In the genomic region with DNA sequence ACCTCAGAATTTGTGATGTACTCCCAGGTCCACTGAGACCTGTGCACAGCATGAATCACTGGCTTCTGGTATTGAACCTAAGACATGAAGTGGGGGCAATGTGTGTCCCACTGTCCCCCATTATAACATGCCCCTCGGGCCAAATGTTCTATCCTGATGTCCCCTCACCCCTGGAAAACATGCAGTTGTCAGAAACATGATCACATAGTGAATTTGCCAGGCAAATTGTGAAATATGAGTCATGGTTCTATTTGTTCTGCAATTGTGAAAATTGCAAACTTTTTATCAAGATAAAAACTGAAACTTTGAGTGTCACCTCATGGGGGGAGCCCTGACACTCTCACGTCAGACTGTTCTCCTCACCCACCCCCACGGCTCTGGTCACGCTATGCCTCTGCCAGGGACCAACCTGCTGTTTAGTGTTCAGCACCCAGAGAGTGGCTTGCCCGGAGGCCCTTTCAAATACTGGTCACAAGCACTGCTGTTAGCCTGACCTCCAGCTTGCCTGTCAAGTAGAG, we compare ENCODE assay signal across 9 cellular contexts.
DNase-seq lines count a peak whose midpoint lies in the region; ATAC-seq and TF ChIP-seq lines count a peak whose summit lies in the region.
"Had no signal": no experiment of that assay in that cellular context is flagged by ENCODE, and none has a peak within 500 bp of the region (broad histone marks: within the 10 kb centered on the region; RNA-seq: fewer than 3 reads in every experiment).

No MANE protein-coding gene starts in this region.

- H3K9me3 ChIP-seq in mammary epithelial cell (replicated peaks; ENCODE audit: insufficient read depth, low read length): no peaks in the 10 kb centered on the region
- H3K9me3 ChIP-seq: pancreas had no signal

- ATAC-seq in HG03097 (IDR thresholded peaks at IDR 0.05; ENCODE audit: low FRiP score, unreplicated experiment): peak; percentile 69

- H3K9ac ChIP-seq in mammary epithelial cell (ENCODE audit: insufficient read depth, low read length): no peak overlapping the region

- no peak overlapping the region for H3K27ac ChIP-seq in mammary epithelial cell (ENCODE audit: insufficient read depth, low read depth, low read length)
- H3K27ac ChIP-seq: pancreas had no signal

- WGBS in mammary epithelial cell (ENCODE audit: low coverage, missing lambda C conversion rate): 76% methylated on average over 5 of the region's 5 CpGs

- no peaks in the 10 kb centered on the region for H3K36me3 ChIP-seq in mammary epithelial cell (ENCODE audit: insufficient read depth, low read length)
- H3K36me3 ChIP-seq: pancreas had no signal

- TF ChIP-seq CTCF in fibroblast of villous mesenchyme (IDR thresholded peaks at IDR 0.05; ENCODE audit: insufficient read depth, low read depth, low read length) (no peak), mammary epithelial cell (conservative IDR thresholded peaks at IDR 0.05 in 1 of 2, IDR thresholded peaks at IDR 0.05 in 1 of 2; ENCODE audit: extremely low read depth in 1 of 2, insufficient read depth in 1 of 2, low read depth in 1 of 2, low read length in 2 of 2) (no peak)

- no peak overlapping the region for H3K4me3 ChIP-seq in fibroblast of villous mesenchyme (ENCODE audit: low read depth, low read length)
- H3K4me3 ChIP-seq in mammary epithelial cell (replicated peaks in 1 of 3; ENCODE audit: insufficient read depth in 1 of 3, low read depth in 2 of 3, low read length in 3 of 3): no peak overlapping the region
- H3K4me3 ChIP-seq: pancreas had no signal

- no peaks in the 10 kb centered on the region for H3K79me2 ChIP-seq in mammary epithelial cell (ENCODE audit: insufficient read depth, low read length)

- H2AFZ ChIP-seq in mammary epithelial cell (ENCODE audit: low read depth, low read length): no peak overlapping the region

- no TSS peak for BruUV-seq in mammary epithelial cell (replicated peaks; lab: Mats Ljungman, UMichigan)

- H3K4me2 ChIP-seq in mammary epithelial cell (ENCODE audit: insufficient read depth, low read depth, low read length): no peak overlapping the region

- H4K20me1 ChIP-seq in mammary epithelial cell (ENCODE audit: insufficient read depth, low read length): no peaks in the 10 kb centered on the region

- in situ Hi-C loops in mammary epithelial cell (cut with MboI; ENCODE audit: low sequenced_read_pairs in 2 of 2): loop anchor here (5.0 to 25.0 kb wide), 4 partner anchors 286 to 1056 kb away; no protein-coding TSS in a partner anchor

- intact Hi-C loops in mammary epithelial cell (cut with micrococcal nuclease): loop anchor here (5.0 kb wide), 3 partner anchors 153 to 1233 kb away; no protein-coding TSS in a partner anchor

- dilution Hi-C loops in mammary epithelial cell (cut with HindIII; ENCODE audit: low sequenced_read_pairs): no loop called here

- no peaks in the 10 kb centered on the region for H3K27me3 ChIP-seq in mammary epithelial cell (ENCODE audit: insufficient read depth, low read length)
- H3K27me3 ChIP-seq: pancreas had no signal

- H3K4me1 ChIP-seq in mammary epithelial cell (ENCODE audit: insufficient read depth, low read length): no peaks in the 10 kb centered on the region
- H3K4me1 ChIP-seq: pancreas had no signal

- DNase-seq in SIG-M5 treated with dmso at 0.1 percent for 504 hours (lab: John Stamatoyannopoulos, UW; ENCODE audit: unreplicated experiment) (peak; percentile 64), SIG-M5 (lab: John Stamatoyannopoulos, UW) (no peak), fibroblast of villous mesenchyme (ENCODE audit: low read depth) (peak; percentile 19), iPS-NIHi7 (ENCODE audit: extremely low spot score) (no peak), COR-L47 (lab: John Stamatoyannopoulos, UW) (no peak), mammary epithelial cell (no peak)
- DNase-seq in activated CD4-positive, CD25-positive, alpha-beta regulatory T cell treated with anti-CD3 and anti-CD28 coated beads, Interleukin-2, amount 50 U/mL, for 16 hours (ENCODE audit: low read depth, low spot score): peak; percentile 68

- CTCF ChIA-PET in mammary epithelial cell (lab: Charles Lee; ENCODE audit: low non-redundant PET): no interaction called here

Comparison
In these comparisons a context has a peak if more than half of its experiments do, and no peak if none do; other contexts are left out.
1. DNase-seq: peak in SIG-M5 treated with dmso at 0.1 percent for 504 hours (single experiment), activated CD4-positive, CD25-positive, alpha-beta regulatory T cell treated with anti-CD3 and anti-CD28 coated beads, Interleukin-2, amount 50 U/mL, for 16 hours (single experiment) and fibroblast of villous mesenchyme (single experiment); none in SIG-M5 (single experiment), iPS-NIHi7 (single experiment), COR-L47 (single experiment) and mammary epithelial cell (single experiment).